1 cellular context compared by ENCODE assay signal in the genomic region with DNA sequence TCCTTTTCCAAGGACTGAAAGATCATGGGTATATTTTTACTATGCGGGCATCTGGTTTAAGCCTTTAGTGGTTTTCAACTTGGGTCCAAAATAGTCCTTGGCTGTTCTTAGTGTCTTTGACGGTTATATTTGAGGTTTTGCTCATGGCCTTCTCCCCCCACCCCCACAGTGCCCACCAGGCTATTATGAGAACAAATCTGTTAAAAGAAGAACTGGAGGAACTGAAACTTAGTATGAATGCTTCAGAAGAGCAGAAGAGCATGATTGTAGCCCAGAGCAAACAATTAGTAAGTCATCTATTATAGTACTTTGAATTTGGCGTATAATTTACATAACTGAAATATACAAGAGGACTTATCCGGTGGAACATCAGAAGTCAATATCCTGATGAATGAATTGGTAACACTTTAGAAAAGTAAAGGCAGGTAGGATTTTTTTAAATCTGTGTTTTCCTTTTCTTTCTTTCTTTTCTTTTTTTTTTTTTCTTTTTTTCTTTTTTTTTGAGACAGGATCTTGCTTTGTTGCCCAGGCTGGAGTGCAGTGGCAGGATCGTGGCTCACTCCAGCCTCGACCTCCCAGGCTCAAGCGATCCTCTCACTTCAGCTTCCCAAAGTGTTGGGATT.
TF ChIP-seq lines count a peak whose summit lies in the region.

No MANE protein-coding gene starts in this region.

TF ChIP-seq in GM12878, 131 proteins besides CTCF, POLR2A, EP300 and RAD21 (continued from another document and continues in another):
- peak; percentile 96 for TF ChIP-seq DPF2 (IDR thresholded peaks at IDR 0.05)
- TF ChIP-seq, protein P1, sequence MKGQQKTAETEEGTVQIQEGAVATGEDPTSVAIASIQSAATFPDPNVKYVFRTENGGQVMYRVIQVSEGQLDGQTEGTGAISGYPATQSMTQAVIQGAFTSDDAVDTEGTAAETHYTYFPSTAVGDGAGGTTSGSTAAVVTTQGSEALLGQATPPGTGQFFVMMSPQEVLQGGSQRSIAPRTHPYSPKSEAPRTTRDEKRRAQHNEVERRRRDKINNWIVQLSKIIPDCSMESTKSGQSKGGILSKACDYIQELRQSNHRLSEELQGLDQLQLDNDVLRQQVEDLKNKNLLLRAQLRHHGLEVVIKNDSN (IDR thresholded peaks at IDR 0.05; ENCODE audit: borderline replicate concordance, extremely low read length, insufficient read depth, low read depth, low read length), result no peak
- no peak for TF ChIP-seq SREBF2 (IDR thresholded peaks at IDR 0.05; ENCODE audit: low read length)
- TF ChIP-seq HCFC1 (IDR thresholded peaks at IDR 0.05; ENCODE audit: low read length), result no peak
- peak; percentile 98 for TF ChIP-seq BCL11A (IDR thresholded peaks at IDR 0.05; ENCODE audit: low read depth, low read length)
- TF ChIP-seq, protein P2, sequence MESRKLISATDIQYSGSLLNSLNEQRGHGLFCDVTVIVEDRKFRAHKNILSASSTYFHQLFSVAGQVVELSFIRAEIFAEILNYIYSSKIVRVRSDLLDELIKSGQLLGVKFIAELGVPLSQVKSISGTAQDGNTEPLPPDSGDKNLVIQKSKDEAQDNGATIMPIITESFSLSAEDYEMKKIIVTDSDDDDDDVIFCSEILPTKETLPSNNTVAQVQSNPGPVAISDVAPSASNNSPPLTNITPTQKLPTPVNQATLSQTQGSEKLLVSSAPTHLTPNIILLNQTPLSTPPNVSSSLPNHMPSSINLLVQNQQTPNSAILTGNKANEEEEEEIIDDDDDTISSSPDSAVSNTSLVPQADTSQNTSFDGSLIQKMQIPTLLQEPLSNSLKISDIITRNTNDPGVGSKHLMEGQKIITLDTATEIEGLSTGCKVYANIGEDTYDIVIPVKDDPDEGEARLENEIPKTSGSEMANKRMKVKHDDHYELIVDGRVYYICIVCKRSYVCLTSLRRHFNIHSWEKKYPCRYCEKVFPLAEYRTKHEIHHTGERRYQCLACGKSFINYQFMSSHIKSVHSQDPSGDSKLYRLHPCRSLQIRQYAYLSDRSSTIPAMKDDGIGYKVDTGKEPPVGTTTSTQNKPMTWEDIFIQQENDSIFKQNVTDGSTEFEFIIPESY (IDR thresholded peaks at IDR 0.05), result no peak
- TF ChIP-seq, protein P3, sequence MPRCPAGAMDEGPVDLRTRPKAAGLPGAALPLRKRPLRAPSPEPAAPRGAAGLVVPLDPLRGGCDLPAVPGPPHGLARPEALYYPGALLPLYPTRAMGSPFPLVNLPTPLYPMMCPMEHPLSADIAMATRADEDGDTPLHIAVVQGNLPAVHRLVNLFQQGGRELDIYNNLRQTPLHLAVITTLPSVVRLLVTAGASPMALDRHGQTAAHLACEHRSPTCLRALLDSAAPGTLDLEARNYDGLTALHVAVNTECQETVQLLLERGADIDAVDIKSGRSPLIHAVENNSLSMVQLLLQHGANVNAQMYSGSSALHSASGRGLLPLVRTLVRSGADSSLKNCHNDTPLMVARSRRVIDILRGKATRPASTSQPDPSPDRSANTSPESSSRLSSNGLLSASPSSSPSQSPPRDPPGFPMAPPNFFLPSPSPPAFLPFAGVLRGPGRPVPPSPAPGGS (IDR thresholded peaks at IDR 0.05; ENCODE audit: borderline replicate concordance, insufficient read depth, low read depth, low read length, poor library complexity, severe bottlenecking), result peak; percentile 94
- TF ChIP-seq WRNIP1 (IDR thresholded peaks at IDR 0.05; ENCODE audit: borderline replicate concordance, low read depth, low read length), result no peak
- peak; percentile 99 for TF ChIP-seq MTA3 (IDR thresholded peaks at IDR 0.05; ENCODE audit: borderline replicate concordance, low read length)
- TF ChIP-seq, protein P4, sequence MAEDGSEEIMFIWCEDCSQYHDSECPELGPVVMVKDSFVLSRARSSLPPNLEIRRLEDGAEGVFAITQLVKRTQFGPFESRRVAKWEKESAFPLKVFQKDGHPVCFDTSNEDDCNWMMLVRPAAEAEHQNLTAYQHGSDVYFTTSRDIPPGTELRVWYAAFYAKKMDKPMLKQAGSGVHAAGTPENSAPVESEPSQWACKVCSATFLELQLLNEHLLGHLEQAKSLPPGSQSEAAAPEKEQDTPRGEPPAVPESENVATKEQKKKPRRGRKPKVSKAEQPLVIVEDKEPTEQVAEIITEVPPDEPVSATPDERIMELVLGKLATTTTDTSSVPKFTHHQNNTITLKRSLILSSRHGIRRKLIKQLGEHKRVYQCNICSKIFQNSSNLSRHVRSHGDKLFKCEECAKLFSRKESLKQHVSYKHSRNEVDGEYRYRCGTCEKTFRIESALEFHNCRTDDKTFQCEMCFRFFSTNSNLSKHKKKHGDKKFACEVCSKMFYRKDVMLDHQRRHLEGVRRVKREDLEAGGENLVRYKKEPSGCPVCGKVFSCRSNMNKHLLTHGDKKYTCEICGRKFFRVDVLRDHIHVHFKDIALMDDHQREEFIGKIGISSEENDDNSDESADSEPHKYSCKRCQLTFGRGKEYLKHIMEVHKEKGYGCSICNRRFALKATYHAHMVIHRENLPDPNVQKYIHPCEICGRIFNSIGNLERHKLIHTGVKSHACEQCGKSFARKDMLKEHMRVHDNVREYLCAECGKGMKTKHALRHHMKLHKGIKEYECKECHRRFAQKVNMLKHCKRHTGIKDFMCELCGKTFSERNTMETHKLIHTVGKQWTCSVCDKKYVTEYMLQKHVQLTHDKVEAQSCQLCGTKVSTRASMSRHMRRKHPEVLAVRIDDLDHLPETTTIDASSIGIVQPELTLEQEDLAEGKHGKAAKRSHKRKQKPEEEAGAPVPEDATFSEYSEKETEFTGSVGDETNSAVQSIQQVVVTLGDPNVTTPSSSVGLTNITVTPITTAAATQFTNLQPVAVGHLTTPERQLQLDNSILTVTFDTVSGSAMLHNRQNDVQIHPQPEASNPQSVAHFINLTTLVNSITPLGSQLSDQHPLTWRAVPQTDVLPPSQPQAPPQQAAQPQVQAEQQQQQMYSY (CRISPR knock-in tag; IDR thresholded peaks at IDR 0.05), result no peak
- peak; percentile 98 for TF ChIP-seq IKZF1 (conservative IDR thresholded peaks at IDR 0.05)
- TF ChIP-seq ZZZ3 (IDR thresholded peaks at IDR 0.05; ENCODE audit: control insufficient read depth, insufficient read length, low read depth), result no peak
- no peak for TF ChIP-seq EZH2 (IDR thresholded peaks at IDR 0.05; ENCODE audit: borderline replicate concordance, control insufficient read depth, low read depth, low read length)
- TF ChIP-seq NR2F1 (conservative IDR thresholded peaks at IDR 0.05), result peak; percentile 79
- TF ChIP-seq, protein P5, sequence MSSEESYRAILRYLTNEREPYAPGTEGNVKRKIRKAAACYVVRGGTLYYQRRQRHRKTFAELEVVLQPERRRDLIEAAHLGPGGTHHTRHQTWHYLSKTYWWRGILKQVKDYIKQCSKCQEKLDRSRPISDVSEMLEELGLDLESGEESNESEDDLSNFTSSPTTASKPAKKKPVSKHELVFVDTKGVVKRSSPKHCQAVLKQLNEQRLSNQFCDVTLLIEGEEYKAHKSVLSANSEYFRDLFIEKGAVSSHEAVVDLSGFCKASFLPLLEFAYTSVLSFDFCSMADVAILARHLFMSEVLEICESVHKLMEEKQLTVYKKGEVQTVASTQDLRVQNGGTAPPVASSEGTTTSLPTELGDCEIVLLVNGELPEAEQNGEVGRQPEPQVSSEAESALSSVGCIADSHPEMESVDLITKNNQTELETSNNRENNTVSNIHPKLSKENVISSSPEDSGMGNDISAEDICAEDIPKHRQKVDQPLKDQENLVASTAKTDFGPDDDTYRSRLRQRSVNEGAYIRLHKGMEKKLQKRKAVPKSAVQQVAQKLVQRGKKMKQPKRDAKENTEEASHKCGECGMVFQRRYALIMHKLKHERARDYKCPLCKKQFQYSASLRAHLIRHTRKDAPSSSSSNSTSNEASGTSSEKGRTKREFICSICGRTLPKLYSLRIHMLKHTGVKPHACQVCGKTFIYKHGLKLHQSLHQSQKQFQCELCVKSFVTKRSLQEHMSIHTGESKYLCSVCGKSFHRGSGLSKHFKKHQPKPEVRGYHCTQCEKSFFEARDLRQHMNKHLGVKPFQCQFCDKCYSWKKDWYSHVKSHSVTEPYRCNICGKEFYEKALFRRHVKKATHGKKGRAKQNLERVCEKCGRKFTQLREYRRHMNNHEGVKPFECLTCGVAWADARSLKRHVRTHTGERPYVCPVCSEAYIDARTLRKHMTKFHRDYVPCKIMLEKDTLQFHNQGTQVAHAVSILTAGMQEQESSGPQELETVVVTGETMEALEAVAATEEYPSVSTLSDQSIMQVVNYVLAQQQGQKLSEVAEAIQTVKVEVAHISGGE (CRISPR knock-in tag; IDR thresholded peaks at IDR 0.05), result no peak
- peak; percentile 90 for TF ChIP-seq IRF4 (IDR thresholded peaks at IDR 0.05; ENCODE audit: low read depth, low read length)
- TF ChIP-seq MEF2A (IDR thresholded peaks at IDR 0.05; ENCODE audit: insufficient read depth, low read depth, low read length), result peak; percentile 100
- peak; percentile 97 to 98 for TF ChIP-seq IKZF2 (IDR thresholded peaks at IDR 0.05)
- TF ChIP-seq, protein P6, sequence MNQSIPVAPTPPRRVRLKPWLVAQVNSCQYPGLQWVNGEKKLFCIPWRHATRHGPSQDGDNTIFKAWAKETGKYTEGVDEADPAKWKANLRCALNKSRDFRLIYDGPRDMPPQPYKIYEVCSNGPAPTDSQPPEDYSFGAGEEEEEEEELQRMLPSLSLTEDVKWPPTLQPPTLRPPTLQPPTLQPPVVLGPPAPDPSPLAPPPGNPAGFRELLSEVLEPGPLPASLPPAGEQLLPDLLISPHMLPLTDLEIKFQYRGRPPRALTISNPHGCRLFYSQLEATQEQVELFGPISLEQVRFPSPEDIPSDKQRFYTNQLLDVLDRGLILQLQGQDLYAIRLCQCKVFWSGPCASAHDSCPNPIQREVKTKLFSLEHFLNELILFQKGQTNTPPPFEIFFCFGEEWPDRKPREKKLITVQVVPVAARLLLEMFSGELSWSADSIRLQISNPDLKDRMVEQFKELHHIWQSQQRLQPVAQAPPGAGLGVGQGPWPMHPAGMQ (IDR thresholded peaks at IDR 0.05; ENCODE audit: borderline replicate concordance), result peak; percentile 79; the same call in 1 of the 2 replicates
- TF ChIP-seq CREB1 (IDR thresholded peaks at IDR 0.05; ENCODE audit: low read depth), result peak; percentile 75
- peak; percentile 40 for TF ChIP-seq SMAD1 (IDR thresholded peaks at IDR 0.05; ENCODE audit: low read depth, partially characterized antibody)
- peak in 1 of 2 experiments; percentile 92; a peak in 2 of 3 replicates for TF ChIP-seq EGR1 (IDR thresholded peaks at IDR 0.05; ENCODE audit: borderline replicate concordance in 1 of 2, low read depth in 2 of 2, low read length in 2 of 2)
- no peak; the same call in 1 of the 2 replicates for TF ChIP-seq ZNF384 (IDR thresholded peaks at IDR 0.05; ENCODE audit: borderline replicate concordance, low read depth, low read length)
- TF ChIP-seq PML (IDR thresholded peaks at IDR 0.05; ENCODE audit: low read length), result peak; percentile 70
- peak; percentile 88 for TF ChIP-seq ZNF217 (IDR thresholded peaks at IDR 0.05)
- TF ChIP-seq, protein P7, sequence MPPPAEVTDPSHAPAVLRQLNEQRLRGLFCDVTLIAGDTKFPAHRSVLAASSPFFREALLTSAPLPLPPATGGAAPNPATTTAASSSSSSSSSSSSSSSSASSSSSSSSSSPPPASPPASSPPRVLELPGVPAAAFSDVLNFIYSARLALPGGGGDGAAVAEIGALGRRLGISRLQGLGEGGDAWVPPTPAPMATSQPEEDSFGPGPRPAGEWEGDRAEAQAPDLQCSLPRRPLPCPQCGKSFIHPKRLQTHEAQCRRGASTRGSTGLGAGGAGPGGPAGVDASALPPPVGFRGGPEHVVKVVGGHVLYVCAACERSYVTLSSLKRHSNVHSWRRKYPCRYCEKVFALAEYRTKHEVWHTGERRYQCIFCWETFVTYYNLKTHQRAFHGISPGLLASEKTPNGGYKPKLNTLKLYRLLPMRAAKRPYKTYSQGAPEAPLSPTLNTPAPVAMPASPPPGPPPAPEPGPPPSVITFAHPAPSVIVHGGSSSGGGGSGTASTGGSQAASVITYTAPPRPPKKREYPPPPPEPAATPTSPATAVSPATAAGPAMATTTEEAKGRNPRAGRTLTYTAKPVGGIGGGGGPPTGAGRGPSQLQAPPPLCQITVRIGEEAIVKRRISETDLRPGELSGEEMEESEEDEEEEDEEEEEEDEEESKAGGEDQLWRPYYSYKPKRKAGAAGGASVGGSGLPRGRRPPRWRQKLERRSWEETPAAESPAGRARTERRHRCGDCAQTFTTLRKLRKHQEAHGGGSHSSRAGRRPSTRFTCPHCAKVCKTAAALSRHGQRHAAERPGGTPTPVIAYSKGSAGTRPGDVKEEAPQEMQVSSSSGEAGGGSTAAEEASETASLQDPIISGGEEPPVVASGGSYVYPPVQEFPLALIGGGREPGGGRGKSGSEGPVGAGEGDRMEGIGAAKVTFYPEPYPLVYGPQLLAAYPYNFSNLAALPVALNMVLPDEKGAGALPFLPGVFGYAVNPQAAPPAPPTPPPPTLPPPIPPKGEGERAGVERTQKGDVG (CRISPR knock-in tag; IDR thresholded peaks at IDR 0.05), result no peak
- TF ChIP-seq RUNX3 (IDR thresholded peaks at IDR 0.05; ENCODE audit: low read length), result peak; percentile 100
- peak; percentile 92 for TF ChIP-seq NBN (IDR thresholded peaks at IDR 0.05)
- peak; percentile 100 for TF ChIP-seq TBL1XR1 (IDR thresholded peaks at IDR 0.05; ENCODE audit: low read depth, low read length)
- TF ChIP-seq RBBP5 (conservative IDR thresholded peaks at IDR 0.05), result no peak
- TF ChIP-seq CREM (IDR thresholded peaks at IDR 0.05; ENCODE audit: low read depth), result peak; percentile 97
- no peak for TF ChIP-seq PAX8 (IDR thresholded peaks at IDR 0.05)
- TF ChIP-seq, protein P8, sequence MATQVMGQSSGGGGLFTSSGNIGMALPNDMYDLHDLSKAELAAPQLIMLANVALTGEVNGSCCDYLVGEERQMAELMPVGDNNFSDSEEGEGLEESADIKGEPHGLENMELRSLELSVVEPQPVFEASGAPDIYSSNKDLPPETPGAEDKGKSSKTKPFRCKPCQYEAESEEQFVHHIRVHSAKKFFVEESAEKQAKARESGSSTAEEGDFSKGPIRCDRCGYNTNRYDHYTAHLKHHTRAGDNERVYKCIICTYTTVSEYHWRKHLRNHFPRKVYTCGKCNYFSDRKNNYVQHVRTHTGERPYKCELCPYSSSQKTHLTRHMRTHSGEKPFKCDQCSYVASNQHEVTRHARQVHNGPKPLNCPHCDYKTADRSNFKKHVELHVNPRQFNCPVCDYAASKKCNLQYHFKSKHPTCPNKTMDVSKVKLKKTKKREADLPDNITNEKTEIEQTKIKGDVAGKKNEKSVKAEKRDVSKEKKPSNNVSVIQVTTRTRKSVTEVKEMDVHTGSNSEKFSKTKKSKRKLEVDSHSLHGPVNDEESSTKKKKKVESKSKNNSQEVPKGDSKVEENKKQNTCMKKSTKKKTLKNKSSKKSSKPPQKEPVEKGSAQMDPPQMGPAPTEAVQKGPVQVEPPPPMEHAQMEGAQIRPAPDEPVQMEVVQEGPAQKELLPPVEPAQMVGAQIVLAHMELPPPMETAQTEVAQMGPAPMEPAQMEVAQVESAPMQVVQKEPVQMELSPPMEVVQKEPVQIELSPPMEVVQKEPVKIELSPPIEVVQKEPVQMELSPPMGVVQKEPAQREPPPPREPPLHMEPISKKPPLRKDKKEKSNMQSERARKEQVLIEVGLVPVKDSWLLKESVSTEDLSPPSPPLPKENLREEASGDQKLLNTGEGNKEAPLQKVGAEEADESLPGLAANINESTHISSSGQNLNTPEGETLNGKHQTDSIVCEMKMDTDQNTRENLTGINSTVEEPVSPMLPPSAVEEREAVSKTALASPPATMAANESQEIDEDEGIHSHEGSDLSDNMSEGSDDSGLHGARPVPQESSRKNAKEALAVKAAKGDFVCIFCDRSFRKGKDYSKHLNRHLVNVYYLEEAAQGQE (IDR thresholded peaks at IDR 0.05; ENCODE audit: low read depth, low read length), result peak; percentile 52; the same call in 1 of the 2 replicates
- no peak for TF ChIP-seq FOS (IDR thresholded peaks at IDR 0.05; ENCODE audit: borderline replicate concordance, extremely low read depth, insufficient read length)
- TF ChIP-seq MXI1 (IDR thresholded peaks at IDR 0.05; ENCODE audit: low read depth, low read length), result 0 out of 2 replicates have a peak, but pooled peaks have one; percentile 46
